In the genomic region with DNA sequence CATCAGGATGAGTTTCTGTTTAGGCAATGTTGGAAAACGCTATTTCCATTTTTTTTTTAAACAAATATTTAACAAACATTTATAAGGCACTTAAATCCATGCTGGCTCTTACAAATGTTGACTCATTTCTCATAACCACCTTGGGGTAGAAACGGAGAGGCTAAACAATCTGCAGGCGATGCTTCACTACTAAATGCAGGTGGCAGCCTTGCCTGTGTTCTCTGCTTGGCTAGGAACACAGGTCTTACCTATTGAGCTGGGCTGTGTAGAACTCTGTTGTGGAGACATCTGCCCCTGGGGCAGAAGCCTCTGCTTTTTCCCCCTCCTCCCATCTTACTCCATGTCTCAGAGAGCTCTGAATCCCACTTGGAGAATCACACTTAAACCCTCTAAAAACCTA, we compare ENCODE assay signal across 15 cellular contexts. TPM values are rescaled to one million over a fixed set of nuclear protein-coding genes. Genes with fewer than 3 reads are reported as not detected.
A peak's percentile ranks its signal among the peaks of the same experiment; 100 is the strongest.
DNase-seq lines count a peak whose midpoint lies in the region; ATAC-seq and TF ChIP-seq lines count a peak whose summit lies in the region.
"Had no signal": no experiment of that assay in that cellular context is flagged by ENCODE, and none has a peak within 500 bp of the region (broad histone marks: within the 10 kb centered on the region; RNA-seq: fewer than 3 reads in every experiment).

No MANE protein-coding gene starts in this region.

- no peak overlapping the region for H3K27ac Mint-ChIP-seq in activated CD8-positive, alpha-beta T cell treated with anti-CD3 and anti-CD28 coated beads, Interleukin-2, amount 10 ng/mL, durations not matched to agents 7 days and 5 days

- no peak for TF ChIP-seq EP300 in transverse colon (IDR thresholded peaks at IDR 0.05; ENCODE audit: low read depth)

- H3K4me3 ChIP-seq in transverse colon = no peak overlapping the region

- no peaks in the 10 kb centered on the region for H3K9me3 ChIP-seq in transverse colon
- H3K9me3 ChIP-seq: ascending aorta had no signal

- no peaks in the 10 kb centered on the region for H3K36me3 Mint-ChIP-seq in activated CD8-positive, alpha-beta T cell treated with anti-CD3 and anti-CD28 coated beads, Interleukin-2, amount 10 ng/mL, durations not matched to agents 7 days and 5 days (ENCODE audit: low read depth)

- CTCF ChIA-PET in activated CD8-positive, alpha-beta T cell treated with anti-CD3 and anti-CD28 coated beads, Interleukin-2, amount 10 ng/mL, durations not matched to agents 7 days and 5 days (lab: Charles Lee) = no interaction called here

- H3K4me1 ChIP-seq in transverse colon = peaks cover 0 to 19% (median 0%) of the 10 kb centered on the region in 4 donors

- intact Hi-C loops in transverse colon (cut with DNase I; ENCODE audit: low total_unique reads) = no loop called here

- no peaks in the 10 kb centered on the region for H3K9me3 Mint-ChIP-seq in activated CD8-positive, alpha-beta T cell treated with anti-CD3 and anti-CD28 coated beads, Interleukin-2, amount 10 ng/mL, durations not matched to agents 7 days and 5 days (ENCODE audit: insufficient read depth)

- POLR2A ChIA-PET in activated CD8-positive, alpha-beta T cell treated with anti-CD3 and anti-CD28 coated beads, Interleukin-2, amount 10 ng/mL, durations not matched to agents 7 days and 5 days (lab: Charles Lee) = no interaction called here

- in situ Hi-C loops in SK-MEL-5 (cut with HindIII; ENCODE audit: low pct_unique_long_range_greater_than_20kb, low sequenced_read_pairs) (no loop called here), transverse colon (cut with MboI; ENCODE audit: low pct_ligation_motif_present in 1 of 4, low pct_unique_long_range_greater_than_20kb in 1 of 4, low sequenced_read_pairs in 3 of 4) (loop anchor here in 1 of 4 donors (25.0 kb wide), 1 partner anchor 270 kb away; no protein-coding TSS in a partner anchor)

- peak in 4 of 5 experiments; percentile 24 to 53 (median 36) for TF ChIP-seq CTCF in transverse colon (IDR thresholded peaks at IDR 0.05)

- peaks cover 12% of the 10 kb centered on the region for H3K27me3 ChIP-seq in transverse colon
- H3K27me3 ChIP-seq: ascending aorta had no signal

- H3K27ac ChIP-seq in transverse colon = peak overlapping the region; percentile 70 to 82 (median 76)
- H3K27ac ChIP-seq: ascending aorta had no signal

- H3K27me3 Mint-ChIP-seq in activated CD8-positive, alpha-beta T cell treated with anti-CD3 and anti-CD28 coated beads, Interleukin-2, amount 10 ng/mL, durations not matched to agents 7 days and 5 days (ENCODE audit: low read depth) = peaks cover 20% of the 10 kb centered on the region

- no peaks in the 10 kb centered on the region for H3K4me1 Mint-ChIP-seq in activated CD8-positive, alpha-beta T cell treated with anti-CD3 and anti-CD28 coated beads, Interleukin-2, amount 10 ng/mL, durations not matched to agents 7 days and 5 days (ENCODE audit: low read depth)

- no peak for ATAC-seq in GM18502 (IDR thresholded peaks at IDR 0.05; ENCODE audit: poor library complexity, unreplicated experiment)
- no peak for ATAC-seq in GM19467 (IDR thresholded peaks at IDR 0.05; ENCODE audit: unreplicated experiment)
- ATAC-seq in activated CD8-positive, alpha-beta T cell treated with anti-CD3 and anti-CD28 coated beads, Interleukin-2, amount 10 ng/mL, durations not matched to agents 7 days and 5 days = no peak

- no peak for TF ChIP-seq POLR2A in transverse colon (IDR thresholded peaks at IDR 0.05)

- H3K36me3 ChIP-seq in transverse colon = no peaks in the 10 kb centered on the region
- H3K36me3 ChIP-seq: ascending aorta had no signal

- no peak overlapping the region for H3K4me3 Mint-ChIP-seq in activated CD8-positive, alpha-beta T cell treated with anti-CD3 and anti-CD28 coated beads, Interleukin-2, amount 10 ng/mL, durations not matched to agents 7 days and 5 days

- DNase-seq in NCI-H748 (lab: John Stamatoyannopoulos, UW; ENCODE audit: unreplicated experiment) = peak; percentile 29
- DNase-seq in NCI-H748 treated with DMSO at 0.1 percent for 48 hours (lab: John Stamatoyannopoulos, UW) = no peak
- DNase-seq in SK-MEL-5 (ENCODE audit: low read depth, low spot score) = peak; percentile 46
- DNase-seq in iPS-NIHi11 (ENCODE audit: low spot score) = peak; percentile 27
- peak; percentile 51 for DNase-seq in transverse colon
- no peak for DNase-seq in activated CD8-positive, alpha-beta T cell treated with anti-CD3 and anti-CD28 coated beads, Interleukin-2, amount 10 ng/mL, durations not matched to agents 7 days and 5 days
- DNase-seq: DND-41, hypothalamus, NCI-H1105 had no signal

- 52 to 80% methylated on average over 2 to 3 of the region's 3 CpGs for WGBS in transverse colon (ENCODE audit: low coverage in 1 of 2), 2 donors

RNA-seq across cellular contexts. Expression of a gene that starts 1.4 kb away (rescaled TPM):
- total RNA-seq in SK-MEL-5 (2014; rRNA removed; shearing (Covaris generic)) = 76.1 and 81.3 TPM in 2 replicates
- 346 and 371 TPM in 2 replicates for polyA plus RNA-seq in SK-MEL-5 (2015; cell fraction: cytosol; rRNA removed)
- polyA plus RNA-seq in SK-MEL-5 (2015; cell fraction: nucleus; rRNA removed) = 152 and 160 TPM in 2 replicates
- total RNA-seq in transverse colon = 10 to 100 TPM in 3 of 4 donors, under 1 TPM in 1; 1.00 to 36.3 (median 15.4) TPM
- total RNA-seq in activated CD8-positive, alpha-beta T cell treated with anti-CD3 and anti-CD28 coated beads, Interleukin-2, amount 10 ng/mL, durations not matched to agents 7 days and 5 days = not detected
- total RNA-seq: OCI-LY7 had no signal

RNA-seq across cellular contexts. Expression of a gene that starts 14.7 kb away (rescaled TPM):
- not detected in 2 replicates for total RNA-seq in SK-MEL-5 (2014; rRNA removed; shearing (Covaris generic))
- polyA plus RNA-seq in SK-MEL-5 (2015; cell fraction: cytosol; rRNA removed) = not detected in 2 replicates
- not detected in 2 replicates for polyA plus RNA-seq in SK-MEL-5 (2015; cell fraction: nucleus; rRNA removed)
- total RNA-seq in transverse colon = not detected
- not detected for total RNA-seq in activated CD8-positive, alpha-beta T cell treated with anti-CD3 and anti-CD28 coated beads, Interleukin-2, amount 10 ng/mL, durations not matched to agents 7 days and 5 days
- total RNA-seq: ascending aorta, myocyte, OCI-LY7, skeletal muscle tissue had no signal

RNA-seq across cellular contexts. Expression of a gene that starts 31.3 kb away (rescaled TPM):
- total RNA-seq in SK-MEL-5 (2014; rRNA removed; shearing (Covaris generic)) = not detected in 2 replicates
- not detected in 2 replicates for polyA plus RNA-seq in SK-MEL-5 (2015; cell fraction: cytosol; rRNA removed)
- polyA plus RNA-seq in SK-MEL-5 (2015; cell fraction: nucleus; rRNA removed) = not detected in 2 replicates
- not detected for total RNA-seq in transverse colon
- not detected for total RNA-seq in activated CD8-positive, alpha-beta T cell treated with anti-CD3 and anti-CD28 coated beads, Interleukin-2, amount 10 ng/mL, durations not matched to agents 7 days and 5 days
- total RNA-seq: ascending aorta, myocyte, OCI-LY7, skeletal muscle tissue had no signal

Comparison
In these comparisons a context has a peak if more than half of its experiments do, and no peak if none do; other contexts are left out.
1. DNase-seq: peak in NCI-H748 (single experiment), SK-MEL-5 (single experiment), iPS-NIHi11 (single experiment) and transverse colon (single experiment); none in NCI-H748 treated with DMSO at 0.1 percent for 48 hours (single experiment) and activated CD8-positive, alpha-beta T cell treated with anti-CD3 and anti-CD28 coated beads, Interleukin-2, amount 10 ng/mL, durations not matched to agents 7 days and 5 days (single experiment).